In the genomic region with DNA sequence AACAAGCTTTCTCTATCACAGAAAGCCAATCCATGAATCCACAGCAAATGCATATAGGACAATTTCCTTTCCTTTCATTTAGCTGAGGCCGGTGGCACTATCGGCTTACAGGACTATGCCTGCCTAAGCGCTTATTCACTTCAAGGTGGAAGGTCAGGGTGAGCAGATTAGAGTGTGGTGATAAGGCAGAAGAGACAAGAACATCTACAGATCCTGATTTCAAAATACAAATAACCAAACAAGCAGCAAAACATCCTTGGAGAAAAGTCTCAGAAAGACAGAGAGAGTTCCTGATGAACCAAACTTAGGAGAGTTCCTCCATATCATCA, we compare ENCODE assay signal across 12 cellular contexts. TPM values are rescaled to one million over a fixed set of nuclear protein-coding genes. Genes with fewer than 3 reads are reported as not detected.
DNase-seq lines count a peak whose midpoint lies in the region; ATAC-seq, FAIRE-seq and TF ChIP-seq lines count a peak whose summit lies in the region.
"Had no signal": no experiment of that assay in that cellular context is flagged by ENCODE, and none has a peak within 500 bp of the region (broad histone marks: within the 10 kb centered on the region; RNA-seq: fewer than 3 reads in every experiment).

No MANE protein-coding gene starts in this region.

- H3K9me3 ChIP-seq in SJSA1 (replicated peaks), result no peaks in the 10 kb centered on the region
- no peaks in the 10 kb centered on the region for H3K9me3 ChIP-seq in cardiac muscle cell (ENCODE audit: low read depth)

- H3K36me3 ChIP-seq in SJSA1 (no peaks in the 10 kb centered on the region; the same call in none of the 2 replicates), cardiac muscle cell (peaks cover 21% of the 10 kb centered on the region)

- DNase-seq in GM12891 (ENCODE audit: insufficient read length, low spot score) (no peak), SJSA1 (ENCODE audit: low read depth in 1 of 2, low spot score in 2 of 2) (no peak), cardiac muscle cell (ENCODE audit: low read depth in 1 of 2, low spot score in 1 of 2) (no peak), posterior vena cava (ENCODE audit: low spot score) (no peak), NCI-H524 treated with DMSO at 0.1 percent for 48 hours (lab: John Stamatoyannopoulos, UW) (no peak), NCI-H2029 treated with DMSO at 0.1 percent for 48 hours (lab: John Stamatoyannopoulos, UW) (no peak)
- DNase-seq: activated CD8-positive, alpha-beta memory T cell treated with anti-CD3 and anti-CD28 coated beads for 24 hours; COR-L47; NCI-H1694 had no signal

- H3K4me3 ChIP-seq in SJSA1, result no peak overlapping the region
- no peak overlapping the region for H3K4me3 ChIP-seq in cardiac muscle cell
- H3K4me3 ChIP-seq in skin epidermis, result no peak overlapping the region

- intact Hi-C loops in posterior vena cava (cut with DNase I), result no loop called here

- no peak for TF ChIP-seq POLR2A in GM12891 (IDR thresholded peaks at IDR 0.05; ENCODE audit: low read depth, low read length)

- H3K27ac ChIP-seq in SJSA1 (peak overlapping the region; percentile 55; the same call in 1 of the 2 replicates), cardiac muscle cell (peak overlapping the region; percentile 88), skin epidermis (peak overlapping the region in 15 of 21 experiments; percentile 7 to 77 (median 46))

- no peaks in the 10 kb centered on the region for H3K27me3 ChIP-seq in SJSA1 (replicated peaks)
- H3K27me3 ChIP-seq in cardiac muscle cell, result no peaks in the 10 kb centered on the region

- FAIRE-seq in GM12891 (lab: Jason Lieb, UNC), result peak; percentile 63
- FAIRE-seq: bronchial epithelial cell had no signal

- ATAC-seq in GM21576 (IDR thresholded peaks at IDR 0.05; ENCODE audit: unreplicated experiment), result no peak

- TF ChIP-seq CTCF in cardiac muscle cell (IDR thresholded peaks at IDR 0.05; ENCODE audit: low read depth, low read length), result no peak

- H3K4me1 ChIP-seq in SJSA1 (replicated peaks) (peaks cover 32% of the 10 kb centered on the region), cardiac muscle cell (ENCODE audit: low read depth) (peaks cover 46% of the 10 kb centered on the region)

TF ChIP-seq in GM12891, 5 proteins besides CTCF, POLR2A, EP300 and RAD21:
- TF ChIP-seq SPI1 (IDR thresholded peaks at IDR 0.05; ENCODE audit: low read depth, low read length) (no peak), POLR2AphosphoS5 (IDR thresholded peaks at IDR 0.05; ENCODE audit: low read depth, low read length) (no peak), TAF1 (IDR thresholded peaks at IDR 0.05; ENCODE audit: low read depth, low read length) (no peak), PAX5 (IDR thresholded peaks at IDR 0.05; ENCODE audit: insufficient read depth, low read length, severe bottlenecking) (no peak), POU2F2 (IDR thresholded peaks at IDR 0.05; ENCODE audit: low read depth, low read length) (no peak)

RNA-seq across cellular contexts. Expression of a gene that starts 57.2 kb away (rescaled TPM):
- 103 TPM for polyA plus RNA-seq in GM12891 (2012; ENCODE audit: low read depth, missing spikeins)
- total RNA-seq in SJSA1 (2014; rRNA removed; shearing (Covaris generic)), result 29.8 and 39.3 TPM in 2 replicates
- total RNA-seq in cardiac muscle cell (95.3 and 175 TPM in 2 replicates), posterior vena cava (10 to 100 TPM; 86.7 to 94.1 TPM)
- 107 and 137 TPM in 2 replicates for polyA plus RNA-seq in cardiac muscle cell
